Comparison of ENCODE assay signal across 14 cellular contexts in genomic region chr20:45248609-45249008, GRCh38. TPM values are rescaled to one million over a fixed set of nuclear protein-coding genes. Genes with fewer than 3 reads are reported as not detected.
"Had no signal": no experiment of that assay in that cellular context is flagged by ENCODE, and none has a peak within 500 bp of the region (broad histone marks: within the 10 kb centered on the region; RNA-seq: fewer than 3 reads in every experiment).

No MANE protein-coding gene starts in this region.

- H2AFZ ChIP-seq: GM23248 had no signal

- H3K9me3 ChIP-seq: HAP-1 had no signal

- H3K4me1 Mint-ChIP-seq: IgD-negative memory B cell had no signal

- H3K36me3 ChIP-seq: HAP-1 had no signal

- ATAC-seq: HCT116, HepG2 had no signal

- H3K27ac Mint-ChIP-seq: HFFc6, IgD-negative memory B cell had no signal

- H3K27ac ChIP-seq: GM23248, HL-60, KMS-11 had no signal

- H3K4me3 ChIP-seq: GM23248, HAP-1 had no signal

- H3K36me3 Mint-ChIP-seq: IgD-negative memory B cell had no signal

- H3K4me3 Mint-ChIP-seq: HFFc6, IgD-negative memory B cell had no signal

- DNase-seq: GM23248, GOT3, H7, HFFc6, Karpas-422, KBM-7 had no signal

- H3K9me3 Mint-ChIP-seq: HFFc6, IgD-negative memory B cell had no signal

- H3K9ac ChIP-seq: GM23248, KMS-11 had no signal

- H3K4me2 ChIP-seq: KMS-11 had no signal

RNA-seq across cellular contexts. Expression of gene SLPI, which starts 5.8 kb away (rescaled TPM):
- total RNA-seq: H7, HepG2, HT1080 had no signal
- polyA plus RNA-seq: IgD-negative memory B cell had no signal

RNA-seq across cellular contexts. Expression of gene SEMG2, which starts 27.4 kb away (rescaled TPM):
- total RNA-seq: GM23248, H4, H7, HepG2, HFFc6, HT1080 had no signal
- polyA plus RNA-seq: GM23248, HepG2, IgD-negative memory B cell had no signal

RNA-seq across cellular contexts. Expression of gene SEMG1, which starts 41.8 kb away (rescaled TPM):
- total RNA-seq: GM23248, H4, HepG2, HFFc6, HT1080 had no signal
- polyA plus RNA-seq: GM23248, HepG2, IgD-negative memory B cell had no signal

RNA-seq across cellular contexts. Expression of gene RBPJL, which starts 58.0 kb away (rescaled TPM):
- total RNA-seq: GM23248, H4, H7, HepG2, HFFc6, HT1080 had no signal
- polyA plus RNA-seq: GM23248, HepG2, IgD-negative memory B cell had no signal

RNA-seq across cellular contexts. Expression of gene MATN4, which starts 59.5 kb away (rescaled TPM):
- total RNA-seq: GM23248, H4, HepG2, HFFc6, HT1080 had no signal
- polyA plus RNA-seq: GM23248, HepG2, IgD-negative memory B cell had no signal
